ENCODE assay signal across 9 cellular contexts in the genomic region with DNA sequence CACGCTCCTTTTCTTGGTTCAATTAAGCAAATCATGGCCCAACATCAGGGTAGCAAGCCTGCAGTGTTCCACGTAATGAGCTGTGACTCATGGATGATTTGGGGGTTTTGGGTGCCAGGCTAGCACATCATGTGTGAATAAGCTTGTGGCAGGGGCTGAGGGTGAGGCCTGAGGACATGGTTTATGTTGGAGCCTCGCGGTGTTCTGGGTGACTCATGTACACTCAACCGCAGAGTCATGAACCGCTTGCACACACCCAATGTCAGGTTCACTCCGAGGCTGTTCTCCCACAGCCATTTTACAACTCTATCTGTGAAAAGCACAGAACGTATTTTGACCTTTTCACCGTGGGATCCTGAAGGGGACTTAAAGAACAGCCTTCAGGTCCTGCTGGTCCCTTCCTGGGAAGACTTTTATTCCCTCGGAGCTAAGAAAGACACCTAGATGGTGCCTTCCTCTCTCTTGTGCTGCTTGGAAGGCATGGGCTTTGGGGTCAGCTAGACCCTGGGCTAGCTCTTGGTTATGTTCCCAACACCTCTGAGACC.
DNase-seq lines count a peak whose midpoint lies in the region; ATAC-seq lines count a peak whose summit lies in the region.
"Had no signal": no experiment of that assay in that cellular context is flagged by ENCODE, and none has a peak within 500 bp of the region (broad histone marks: within the 10 kb centered on the region; RNA-seq: fewer than 3 reads in every experiment).

No MANE protein-coding gene starts in this region.

- peak; percentile 46 for DNase-seq in activated gamma-delta T cell treated with Interleukin-2 at 50 U/mL for 16 hours
- no peak for DNase-seq in activated gamma-delta T cell (lab: John Stamatoyannopoulos, UW)
- peak; percentile 84 for DNase-seq in activated CD8-positive, alpha-beta memory T cell treated with anti-CD3 and anti-CD28 coated beads, Interleukin-2, amount 10 ng/mL, durations not matched to agents 7 days and 5 days
- DNase-seq in right cardiac atrium: peak in 1 of 3 donors; percentile 20
- no peak for DNase-seq in NAMALWA (ENCODE audit: low spot score)
- no peak for DNase-seq in COR-L47 (lab: John Stamatoyannopoulos, UW)
- no peak for DNase-seq in NCI-H345 treated with DMSO at 0.1 percent for 48 hours (lab: John Stamatoyannopoulos, UW; ENCODE audit: unreplicated experiment)

- H3K9me3 ChIP-seq in right cardiac atrium (ENCODE audit: control insufficient read depth, low read length): no peaks in the 10 kb centered on the region

- peaks cover 1% of the 10 kb centered on the region for H3K4me1 ChIP-seq in right cardiac atrium (ENCODE audit: control insufficient read depth, insufficient read depth, low read length)

- H3K4me3 Mint-ChIP-seq in activated CD8-positive, alpha-beta memory T cell treated with anti-CD3 and anti-CD28 coated beads, Interleukin-2, amount 10 ng/mL, durations not matched to agents 7 days and 5 days: no peak overlapping the region
- H3K4me3 Mint-ChIP-seq in stimulated activated naive CD8-positive, alpha-beta T cell treated with anti-CD3 and anti-CD28 coated beads, Interleukin-15, Interleukin-2, amounts not matched to agents 100 ng/mL and 50 ng/mL, for 24 hours: no peak overlapping the region

- 88% methylated on average over 10 of the region's 10 CpGs for WGBS in right cardiac atrium

- H3K4me3 ChIP-seq in right cardiac atrium (ENCODE audit: low read length): no peak overlapping the region

- H3K9me3 Mint-ChIP-seq in activated CD8-positive, alpha-beta memory T cell treated with anti-CD3 and anti-CD28 coated beads, Interleukin-2, amount 10 ng/mL, durations not matched to agents 7 days and 5 days (ENCODE audit: low read depth): no peaks in the 10 kb centered on the region
- no peaks in the 10 kb centered on the region for H3K9me3 Mint-ChIP-seq in stimulated activated naive CD8-positive, alpha-beta T cell treated with anti-CD3 and anti-CD28 coated beads, Interleukin-15, Interleukin-2, amounts not matched to agents 100 ng/mL and 50 ng/mL, for 24 hours

- H3K27ac Mint-ChIP-seq in activated CD8-positive, alpha-beta memory T cell treated with anti-CD3 and anti-CD28 coated beads, Interleukin-2, amount 10 ng/mL, durations not matched to agents 7 days and 5 days: no peak overlapping the region
- H3K27ac Mint-ChIP-seq in stimulated activated naive CD8-positive, alpha-beta T cell treated with anti-CD3 and anti-CD28 coated beads, Interleukin-15, Interleukin-2, amounts not matched to agents 100 ng/mL and 50 ng/mL, for 24 hours: peak overlapping the region; percentile 51

- H3K27ac ChIP-seq in right cardiac atrium (ENCODE audit: low read length): no peak overlapping the region

- H3K36me3 Mint-ChIP-seq in activated CD8-positive, alpha-beta memory T cell treated with anti-CD3 and anti-CD28 coated beads, Interleukin-2, amount 10 ng/mL, durations not matched to agents 7 days and 5 days: no peaks in the 10 kb centered on the region
- no peaks in the 10 kb centered on the region for H3K36me3 Mint-ChIP-seq in stimulated activated naive CD8-positive, alpha-beta T cell treated with anti-CD3 and anti-CD28 coated beads, Interleukin-15, Interleukin-2, amounts not matched to agents 100 ng/mL and 50 ng/mL, for 24 hours (ENCODE audit: low read depth)

- intact Hi-C loops in right cardiac atrium (cut with DNase I): no loop called here

- H3K4me1 Mint-ChIP-seq in activated CD8-positive, alpha-beta memory T cell treated with anti-CD3 and anti-CD28 coated beads, Interleukin-2, amount 10 ng/mL, durations not matched to agents 7 days and 5 days: peaks cover 12% of the 10 kb centered on the region
- H3K4me1 Mint-ChIP-seq in stimulated activated naive CD8-positive, alpha-beta T cell treated with anti-CD3 and anti-CD28 coated beads, Interleukin-15, Interleukin-2, amounts not matched to agents 100 ng/mL and 50 ng/mL, for 24 hours (ENCODE audit: low read depth): peaks cover 15% of the 10 kb centered on the region

- H3K27me3 ChIP-seq in right cardiac atrium (ENCODE audit: control insufficient read depth, insufficient read depth): no peaks in the 10 kb centered on the region
- H3K27me3 ChIP-seq: BLaER1 treated with 17β-estradiol and CSF1 and Interleukin-3, amounts not matched to agents 10 nM and 100 nM had no signal

- ATAC-seq in activated CD8-positive, alpha-beta memory T cell treated with anti-CD3 and anti-CD28 coated beads, Interleukin-2, amount 10 ng/mL, durations not matched to agents 7 days and 5 days: peak; percentile 94
- peak; percentile 48 to 69 for ATAC-seq in right cardiac atrium

- CTCF ChIA-PET in activated CD8-positive, alpha-beta memory T cell treated with anti-CD3 and anti-CD28 coated beads, Interleukin-2, amount 10 ng/mL, durations not matched to agents 7 days and 5 days (lab: Charles Lee): no interaction called here

- H3K27me3 Mint-ChIP-seq in activated CD8-positive, alpha-beta memory T cell treated with anti-CD3 and anti-CD28 coated beads, Interleukin-2, amount 10 ng/mL, durations not matched to agents 7 days and 5 days: peaks cover 6% of the 10 kb centered on the region
- H3K27me3 Mint-ChIP-seq in stimulated activated naive CD8-positive, alpha-beta T cell treated with anti-CD3 and anti-CD28 coated beads, Interleukin-15, Interleukin-2, amounts not matched to agents 100 ng/mL and 50 ng/mL, for 24 hours: no peaks in the 10 kb centered on the region

Comparison
In these comparisons a context has a peak if more than half of its experiments do, and no peak if none do; other contexts are left out.
1. DNase-seq: peak in activated gamma-delta T cell treated with Interleukin-2 at 50 U/mL for 16 hours (single experiment) and activated CD8-positive, alpha-beta memory T cell treated with anti-CD3 and anti-CD28 coated beads, Interleukin-2, amount 10 ng/mL, durations not matched to agents 7 days and 5 days (single experiment); none in activated gamma-delta T cell (single experiment), NAMALWA (single experiment), COR-L47 (single experiment) and NCI-H345 treated with DMSO at 0.1 percent for 48 hours (single experiment).